In genomic region chr16:87332150-87332549, GRCh38 we compare ENCODE assay signal across 19 cellular contexts. TPM values are rescaled to one million over a fixed set of nuclear protein-coding genes. Genes with fewer than 3 reads are reported as not detected.
A peak's percentile ranks its signal among the peaks of the same experiment; 100 is the strongest.
DNase-seq lines count a peak whose midpoint lies in the region; ATAC-seq, FAIRE-seq and TF ChIP-seq lines count a peak whose summit lies in the region.
"Had no signal": no experiment of that assay in that cellular context is flagged by ENCODE, and none has a peak within 500 bp of the region (broad histone marks: within the 10 kb centered on the region; RNA-seq: fewer than 3 reads in every experiment).

No MANE protein-coding gene starts in this region.

- TF ChIP-seq CTCF in right atrium auricular region (IDR thresholded peaks at IDR 0.05) (no peak), PC-3 (conservative IDR thresholded peaks at IDR 0.05; ENCODE audit: low read depth, low read length) (no peak), fibroblast of mammary gland (conservative IDR thresholded peaks at IDR 0.05; ENCODE audit: control insufficient read depth, insufficient read depth, low read depth, low read length) (no peak), retinal pigment epithelial cell (conservative IDR thresholded peaks at IDR 0.05; ENCODE audit: low read depth, low read length) (no peak)

- H3K9me2 ChIP-seq in PC-3 (replicated peaks; ENCODE audit: low read length): no peaks in the 10 kb centered on the region

- H4K20me1 ChIP-seq in PC-3 (ENCODE audit: low read length): no peaks in the 10 kb centered on the region

- peak; percentile 60 for DNase-seq in Right ventricle myocardium inferior (ENCODE audit: missing footprints)
- DNase-seq in right atrium auricular region (ENCODE audit: low spot score): no peak
- DNase-seq in PC-3: peak; percentile 12
- DNase-seq in fibroblast of mammary gland (ENCODE audit: low read depth): peak; percentile 41
- peak; percentile 3 for DNase-seq in retinal pigment epithelial cell (ENCODE audit: low read depth)
- no peak for DNase-seq in activated T-cell treated with anti-CD3 and anti-CD28 coated beads, Interleukin-2, amount 50 U/mL, for 1 hour
- DNase-seq in RCC 7860 (ENCODE audit: low spot score): no peak
- DNase-seq: activated B cell treated with CpG ODN at 0.5 μM for 24 hours; activated naive CD8-positive, alpha-beta T cell treated with anti-CD3 and anti-CD28 coated beads for 36 hours; CD4-positive, CD25-positive, alpha-beta regulatory T cell; DND-41; NCI-H1105 treated with DMSO at 0.1 percent for 48 hours; NCI-H526; retina; stimulated activated CD4-positive, alpha-beta T cell treated with anti-CD3 and anti-CD28 coated beads, Interleukin-15, amount 100 ng/mL, for 24 hours had no signal

- POLR2A ChIA-PET in PC-3 (lab: Charles Lee; ENCODE audit: unreplicated experiment): no interaction called here

- H3F3A ChIP-seq in PC-3 (ENCODE audit: low read length, unreplicated experiment): no peaks in the 10 kb centered on the region

- H3K4me3 ChIP-seq in right atrium auricular region: no peak overlapping the region
- H3K4me3 ChIP-seq in PC-3 (ENCODE audit: low read length): no peak overlapping the region
- no peak overlapping the region for H3K4me3 ChIP-seq in fibroblast of mammary gland (ENCODE audit: control insufficient read depth, low read depth, low read length)
- H3K4me3 ChIP-seq in retinal pigment epithelial cell (ENCODE audit: low read length): no peak overlapping the region

- no TSS peak for BruUV-seq in PC-3 (replicated peaks; lab: Mats Ljungman, UMichigan)

- CTCF ChIA-PET in PC-3 (lab: Charles Lee): no interaction called here

- no peak overlapping the region for H3K9ac ChIP-seq in PC-3 (ENCODE audit: low read length)

- H3K9me3 ChIP-seq in right atrium auricular region (no peaks in the 10 kb centered on the region), PC-3 (ENCODE audit: low read length) (no peaks in the 10 kb centered on the region)
- H3K9me3 ChIP-seq: neutrophil had no signal

- H3K27ac ChIP-seq in right atrium auricular region: no peak overlapping the region
- H3K27ac ChIP-seq in PC-3 (ENCODE audit: low read length): no peak overlapping the region
- H3K27ac ChIP-seq: neutrophil had no signal

- H2AFZ ChIP-seq in PC-3 (ENCODE audit: low read length): no peak overlapping the region

- ATAC-seq in Right ventricle myocardium inferior (no peak), PC-3 (no peak), HG02981 (IDR thresholded peaks at IDR 0.05; ENCODE audit: unreplicated experiment) (no peak)

- no peaks in the 10 kb centered on the region for H3K27me3 ChIP-seq in right atrium auricular region
- H3K27me3 ChIP-seq in PC-3 (ENCODE audit: low read length): no peaks in the 10 kb centered on the region

- H3K79me2 ChIP-seq in PC-3 (ENCODE audit: low read length): no peaks in the 10 kb centered on the region

- H3K4me2 ChIP-seq in PC-3 (ENCODE audit: low read length): no peak overlapping the region

- intact Hi-C loops in Right ventricle myocardium inferior (cut with DNase I): no loop called here
- intact Hi-C loops in PC-3 (cut with micrococcal nuclease): no loop called here

- H3K4me1 ChIP-seq in right atrium auricular region (peaks cover 0 to 17% of the 10 kb centered on the region in 2 donors), PC-3 (ENCODE audit: insufficient read depth, low read length) (no peaks in the 10 kb centered on the region)

- H3K36me3 ChIP-seq in right atrium auricular region (peaks cover 67% of the 10 kb centered on the region), PC-3 (ENCODE audit: low read depth, low read length) (no peaks in the 10 kb centered on the region)

- no peak for FAIRE-seq in RCC 7860 (lab: Jason Lieb, UNC)
- FAIRE-seq: endothelial cell of umbilical vein, frontal cortex had no signal

RNA-seq across cellular contexts. Expression of gene C16orf95, which starts 15.0 kb away (rescaled TPM):
- total RNA-seq in Right ventricle myocardium inferior (4.2 TPM), right atrium auricular region (1 to 10 TPM in 1 of 2 donors, under 1 TPM in 1; 0.59 to 2.4 TPM), PC-3 (2014; rRNA removed) (2.4 and 3.3 TPM in 2 replicates)

RNA-seq across cellular contexts. Expression of gene FBXO31, which starts 51.4 kb away (rescaled TPM):
- total RNA-seq in Right ventricle myocardium inferior (70.2 TPM), right atrium auricular region (10 to 100 TPM; 39.3 to 53.1 TPM), PC-3 (2014; rRNA removed) (14.8 and 17.7 TPM in 2 replicates)

RNA-seq across cellular contexts. Expression of gene MAP1LC3B, which starts 60.0 kb away (rescaled TPM):
- total RNA-seq in Right ventricle myocardium inferior: 125 TPM
- 10 to 100 TPM; 57.5 to 83.0 TPM for total RNA-seq in right atrium auricular region
- 11.0 and 11.9 TPM in 2 replicates for total RNA-seq in PC-3 (2014; rRNA removed)

Comparison
In these comparisons a context has a peak if more than half of its experiments do, and no peak if none do; other contexts are left out.
1. DNase-seq: peak in Right ventricle myocardium inferior (single experiment), PC-3 (single experiment), fibroblast of mammary gland (single experiment) and retinal pigment epithelial cell (single experiment); none in right atrium auricular region (single experiment), activated T-cell treated with anti-CD3 and anti-CD28 coated beads, Interleukin-2, amount 50 U/mL, for 1 hour (single experiment) and RCC 7860 (single experiment).